20 cellular contexts compared by ENCODE assay signal in genomic region chr16:74586948-74587347, GRCh38. TPM values are rescaled to one million over a fixed set of nuclear protein-coding genes. Genes with fewer than 3 reads are reported as not detected.
DNase-seq lines count a peak whose midpoint lies in the region; ATAC-seq and TF ChIP-seq lines count a peak whose summit lies in the region.
"Had no signal": no experiment of that assay in that cellular context is flagged by ENCODE, and none has a peak within 500 bp of the region (broad histone marks: within the 10 kb centered on the region; RNA-seq: fewer than 3 reads in every experiment).

No MANE protein-coding gene starts in this region.

- H3K4me3 Mint-ChIP-seq in activated naive CD4-positive, alpha-beta T cell treated with anti-CD3 and anti-CD28 coated beads, Interleukin-2, amount 50 U/mL, for 24 hours, result no peak overlapping the region
- H3K4me3 Mint-ChIP-seq in WTC11 (no peak overlapping the region), immature natural killer cell (peak overlapping the region in 2 of 5 donors; percentile 29 to 40)
- H3K4me3 Mint-ChIP-seq in stimulated activated memory B cell treated with anti-CD40 and anti-IgM and Interleukin-4, amounts not matched to agents 10 μg/mL and 1 μg/mL and 100 μg/mL, for 72 hours, result no peak overlapping the region
- H3K4me3 Mint-ChIP-seq: activated naive CD4-positive, alpha-beta T cell treated with anti-CD3 and anti-CD28 coated beads for 36 hours; CD14-positive monocyte had no signal

- DNase-seq in activated naive CD4-positive, alpha-beta T cell (lab: John Stamatoyannopoulos, UW), result no peak
- DNase-seq in WTC11 (ENCODE audit: low spot score) (no peak), immature natural killer cell (no peak), NCI-H1417 (lab: John Stamatoyannopoulos, UW) (no peak), NCI-H2227 treated with DMSO at 0.1 percent for 48 hours (lab: John Stamatoyannopoulos, UW) (no peak)
- DNase-seq: activated CD4-positive, alpha-beta T cell treated with anti-CD3 and anti-CD28 coated beads, Interleukin-2, amount 50 U/mL, for 1 hour; activated naive CD4-positive, alpha-beta T cell treated with anti-CD3 and anti-CD28 coated beads for 36 hours; DMS79 treated with DMSO at 0.1 percent for 48 hours; HCEC 1CT; heart left ventricle; KG1; NCI-H2081; NCI-H524; stimulated activated CD4-positive, alpha-beta T cell treated with anti-CD3 and anti-CD28 coated beads, Interleukin-2, amount 100 ng/mL, for 48 hours; uterus had no signal

- TF ChIP-seq CTCF in WTC11 (IDR thresholded peaks at IDR 0.05), result no peak

- H3K27me3 Mint-ChIP-seq in activated naive CD4-positive, alpha-beta T cell treated with anti-CD3 and anti-CD28 coated beads, Interleukin-2, amount 50 U/mL, for 24 hours, result no peaks in the 10 kb centered on the region
- H3K27me3 Mint-ChIP-seq in WTC11 (ENCODE audit: low read depth), result no peaks in the 10 kb centered on the region
- H3K27me3 Mint-ChIP-seq in immature natural killer cell (ENCODE audit: low read depth in 3 of 3), result peaks cover 0 to 4% (median 0%) of the 10 kb centered on the region in 3 donors
- H3K27me3 Mint-ChIP-seq in stimulated activated memory B cell treated with anti-CD40 and anti-IgM and Interleukin-4, amounts not matched to agents 10 μg/mL and 1 μg/mL and 100 μg/mL, for 72 hours, result no peaks in the 10 kb centered on the region

- CTCF ChIA-PET in WTC11 (lab: Charles Lee), result no interaction called here

- peaks cover 10% of the 10 kb centered on the region for H3K36me3 Mint-ChIP-seq in activated naive CD4-positive, alpha-beta T cell treated with anti-CD3 and anti-CD28 coated beads, Interleukin-2, amount 50 U/mL, for 24 hours
- no peaks in the 10 kb centered on the region for H3K36me3 Mint-ChIP-seq in WTC11
- no peaks in the 10 kb centered on the region for H3K36me3 Mint-ChIP-seq in immature natural killer cell
- H3K36me3 Mint-ChIP-seq in stimulated activated memory B cell treated with anti-CD40 and anti-IgM and Interleukin-4, amounts not matched to agents 10 μg/mL and 1 μg/mL and 100 μg/mL, for 72 hours, result peaks cover 26% of the 10 kb centered on the region

- H3K9me3 Mint-ChIP-seq in activated naive CD4-positive, alpha-beta T cell treated with anti-CD3 and anti-CD28 coated beads, Interleukin-2, amount 50 U/mL, for 24 hours, result no peaks in the 10 kb centered on the region
- no peaks in the 10 kb centered on the region for H3K9me3 Mint-ChIP-seq in WTC11
- H3K9me3 Mint-ChIP-seq in immature natural killer cell, result no peaks in the 10 kb centered on the region
- no peaks in the 10 kb centered on the region for H3K9me3 Mint-ChIP-seq in stimulated activated memory B cell treated with anti-CD40 and anti-IgM and Interleukin-4, amounts not matched to agents 10 μg/mL and 1 μg/mL and 100 μg/mL, for 72 hours
- H3K9me3 Mint-ChIP-seq: activated naive CD4-positive, alpha-beta T cell treated with anti-CD3 and anti-CD28 coated beads for 36 hours; CD14-positive monocyte had no signal

- ATAC-seq in WTC11 (no peak), HG02759 (IDR thresholded peaks at IDR 0.05; ENCODE audit: unreplicated experiment) (no peak)
- ATAC-seq in stimulated activated memory B cell treated with anti-CD40 and anti-IgM and Interleukin-4, amounts not matched to agents 10 μg/mL and 1 μg/mL and 100 μg/mL, for 72 hours, result no peak
- ATAC-seq: A549, heart left ventricle had no signal

- POLR2A ChIA-PET in WTC11 (lab: Charles Lee), result no interaction called here

- peaks cover 80% of the 10 kb centered on the region for H3K4me1 Mint-ChIP-seq in activated naive CD4-positive, alpha-beta T cell treated with anti-CD3 and anti-CD28 coated beads, Interleukin-2, amount 50 U/mL, for 24 hours
- peaks cover 26% of the 10 kb centered on the region for H3K4me1 Mint-ChIP-seq in WTC11
- H3K4me1 Mint-ChIP-seq in immature natural killer cell, result peaks cover 64 to 73% of the 10 kb centered on the region in 2 donors
- peaks cover 73% of the 10 kb centered on the region for H3K4me1 Mint-ChIP-seq in stimulated activated memory B cell treated with anti-CD40 and anti-IgM and Interleukin-4, amounts not matched to agents 10 μg/mL and 1 μg/mL and 100 μg/mL, for 72 hours

- H3K27ac Mint-ChIP-seq in activated naive CD4-positive, alpha-beta T cell treated with anti-CD3 and anti-CD28 coated beads, Interleukin-2, amount 50 U/mL, for 24 hours, result peak overlapping the region; percentile 73
- H3K27ac Mint-ChIP-seq in WTC11 (peak overlapping the region; percentile 64; the same call in 1 of the 2 replicates), immature natural killer cell (peak overlapping the region in 5 of 6 donors; percentile 9 to 76 (median 43))
- peak overlapping the region; percentile 9 for H3K27ac Mint-ChIP-seq in stimulated activated memory B cell treated with anti-CD40 and anti-IgM and Interleukin-4, amounts not matched to agents 10 μg/mL and 1 μg/mL and 100 μg/mL, for 72 hours

TF ChIP-seq in WTC11, 78 proteins besides CTCF, POLR2A, EP300 and RAD21 (continues in another document):
- TF ChIP-seq ZNF425 (CRISPR knock-in tag; conservative IDR thresholded peaks at IDR 0.05) (no peak), TEAD4 (CRISPR knock-in tag; IDR thresholded peaks at IDR 0.05) (no peak), PRDM15 (CRISPR knock-in tag; IDR thresholded peaks at IDR 0.05) (no peak), KAT7 (CRISPR knock-in tag; IDR thresholded peaks at IDR 0.05; ENCODE audit: borderline replicate concordance) (no peak)

RNA-seq across cellular contexts. Expression of gene GLG1, which starts 20.0 kb away (rescaled TPM):
- total RNA-seq in WTC11 (2021), result 156 to 179 TPM (median 171 TPM) in 3 replicates
- 100 to 1,000 TPM in 1 of 3 donors, 10 to 100 TPM in 2; 80.8 to 190 (median 86.3) TPM for polyA plus RNA-seq in immature natural killer cell

Comparison
In these comparisons a context has a peak if more than half of its experiments do, and no peak if none do; other contexts are left out.
1. H3K27ac Mint-ChIP-seq: peak in every context shown above with its lines; median percentile 73 in activated naive CD4-positive, alpha-beta T cell treated with anti-CD3 and anti-CD28 coated beads, Interleukin-2, amount 50 U/mL, for 24 hours; 64 in WTC11; 43 in immature natural killer cell; 9 in stimulated activated memory B cell treated with anti-CD40 and anti-IgM and Interleukin-4, amounts not matched to agents 10 μg/mL and 1 μg/mL and 100 μg/mL, for 72 hours.